In genomic region chr17:80034977-80035686, GRCh38 we compare ENCODE assay signal across 8 cellular contexts. TPM values are rescaled to one million over a fixed set of nuclear protein-coding genes. Genes with fewer than 3 reads are reported as not detected.
DNase-seq lines count a peak whose midpoint lies in the region; ATAC-seq, FAIRE-seq and TF ChIP-seq lines count a peak whose summit lies in the region.

No MANE protein-coding gene starts in this region.

- intact Hi-C loops in CD14-positive monocyte (cut with micrococcal nuclease) = loop anchor here in 1 of 2 donors (10.0 kb wide), 1 partner anchor 110 kb away; the partner anchor contains the start of gene EIF4A3

- no peaks in the 10 kb centered on the region; the same call in 1 of the 2 replicates for H3K36me3 ChIP-seq in HAP-1 (replicated peaks)
- H3K36me3 ChIP-seq in bronchial epithelial cell (ENCODE audit: control insufficient read depth, insufficient read depth, low read length) = no peaks in the 10 kb centered on the region

- DNase-seq in CD14-positive monocyte (ENCODE audit: low spot score) (no peak), HAP-1 (ENCODE audit: low spot score in 2 of 2) (peak; percentile 31), T-helper 2 cell (peak in 4 of 5 experiments; percentile 16 to 64 (median 41)), bronchial epithelial cell (ENCODE audit: low read depth) (peak; percentile 10), left lobe of liver (ENCODE audit: low spot score) (peak; percentile 56), 8988T (no peak), ureter (ENCODE audit: low spot score) (no peak)
- DNase-seq in stimulated activated CD8-positive, alpha-beta memory T cell treated with anti-CD3 and anti-CD28 coated beads, Interleukin-12 subunit alpha, Interleukin-12 subunit beta, amount 100 ng/mL, for 4 hours (ENCODE audit: low read depth) = peak; percentile 22

- no peak for ATAC-seq in left lobe of liver

- peaks cover 21% of the 10 kb centered on the region for H3K4me1 Mint-ChIP-seq in CD14-positive monocyte

- H3K4me3 Mint-ChIP-seq in CD14-positive monocyte = peak overlapping the region; percentile 85 to 94

- no peaks in the 10 kb centered on the region for H3K9me3 ChIP-seq in HAP-1

- in situ Hi-C loops in HAP-1 (cut with MboI; ENCODE audit: low sequenced_read_pairs) = no loop called here

- no peak for TF ChIP-seq CTCF in CD14-positive monocyte (IDR thresholded peaks at IDR 0.05)
- TF ChIP-seq CTCF in bronchial epithelial cell (IDR thresholded peaks at IDR 0.05; ENCODE audit: insufficient read depth, low read length, severe bottlenecking) = no peak

- H3K9me3 Mint-ChIP-seq in CD14-positive monocyte = peaks cover 0 to 9% (median 4%) of the 10 kb centered on the region in 7 donors

- H3K4me3 ChIP-seq in HAP-1 = peak overlapping the region; percentile 72
- peak overlapping the region; percentile 85 for H3K4me3 ChIP-seq in bronchial epithelial cell (ENCODE audit: low read depth, low read length)

- FAIRE-seq in bronchial epithelial cell (lab: Jason Lieb, UNC) = no peak

- peaks cover 5 to 14% of the 10 kb centered on the region in 2 donors for H3K36me3 Mint-ChIP-seq in CD14-positive monocyte

- peaks cover 6% of the 10 kb centered on the region for H3K4me1 ChIP-seq in HAP-1

- no peaks in the 10 kb centered on the region for H3K27me3 ChIP-seq in HAP-1 (ENCODE audit: low read depth)
- H3K27me3 ChIP-seq in bronchial epithelial cell (ENCODE audit: control insufficient read depth, insufficient read depth, low read length) = no peaks in the 10 kb centered on the region

- H3K27ac Mint-ChIP-seq in CD14-positive monocyte = peak overlapping the region in 5 of 7 donors; percentile 66 to 84 (median 77)

- peaks cover 42 to 62% (median 49%) of the 10 kb centered on the region in 3 donors for H3K27me3 Mint-ChIP-seq in CD14-positive monocyte (ENCODE audit: low read depth in 3 of 3)

RNA-seq across cellular contexts. Expression of gene TBC1D16, which starts 0.5 kb away (rescaled TPM):
- polyA plus RNA-seq in CD14-positive monocyte = under 1 TPM; 0.11 to 0.27 TPM
- 23.7 and 33.2 TPM in 2 replicates for total RNA-seq in bronchial epithelial cell
- 16.4 TPM for total RNA-seq in left lobe of liver
- 37.0 TPM for total RNA-seq in ureter

RNA-seq across cellular contexts. Expression of gene CCDC40, which starts 1.3 kb away (rescaled TPM):
- under 1 TPM in 1 of 2 donors, not detected in 1; 0.21 TPM for polyA plus RNA-seq in CD14-positive monocyte
- total RNA-seq in bronchial epithelial cell (0.79 and 1.7 TPM in 2 replicates), left lobe of liver (6.8 TPM), ureter (12.4 TPM)

Comparison
In these comparisons a context has a peak if more than half of its experiments do, and no peak if none do; other contexts are left out.
1. DNase-seq: peak in HAP-1 (2 of 2), T-helper 2 cell (4 of 5), bronchial epithelial cell (single experiment), left lobe of liver (single experiment) and stimulated activated CD8-positive, alpha-beta memory T cell treated with anti-CD3 and anti-CD28 coated beads, Interleukin-12 subunit alpha, Interleukin-12 subunit beta, amount 100 ng/mL, for 4 hours (single experiment); none in CD14-positive monocyte (single experiment), 8988T (single experiment) and ureter (single experiment).